ENCODE assay signal across 14 cellular contexts in the genomic region with DNA sequence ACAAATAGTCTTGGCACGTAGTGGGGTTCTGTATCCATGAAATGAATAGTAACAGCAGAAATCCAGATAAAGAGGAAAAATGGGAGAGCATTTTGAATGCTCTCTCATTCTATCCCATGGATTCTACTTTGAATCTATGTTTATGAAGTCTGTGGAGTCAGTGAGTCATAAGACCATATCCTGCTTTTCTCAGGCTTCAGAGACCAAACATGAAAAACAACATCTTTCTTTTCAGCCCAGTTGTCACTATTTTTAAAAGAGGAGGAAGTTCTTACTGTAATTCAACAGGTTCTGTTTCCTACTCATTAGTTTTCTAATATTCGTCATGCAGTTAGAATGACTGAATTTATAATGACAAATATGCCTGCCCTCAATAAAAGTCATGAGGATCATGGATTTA. TPM values are rescaled to one million over a fixed set of nuclear protein-coding genes. Genes with fewer than 3 reads are reported as not detected.
DNase-seq lines count a peak whose midpoint lies in the region; ATAC-seq, FAIRE-seq and TF ChIP-seq lines count a peak whose summit lies in the region.
"Had no signal": no experiment of that assay in that cellular context is flagged by ENCODE, and none has a peak within 500 bp of the region (broad histone marks: within the 10 kb centered on the region; RNA-seq: fewer than 3 reads in every experiment).

No MANE protein-coding gene starts in this region.

- H3K27ac Mint-ChIP-seq in CD4-positive, alpha-beta T cell, result peak overlapping the region; percentile 53

- peak overlapping the region; percentile 2 for H3K4me3 Mint-ChIP-seq in CD4-positive, alpha-beta T cell
- H3K4me3 Mint-ChIP-seq: central memory CD8-positive, alpha-beta T cell had no signal

- H3K27me3 Mint-ChIP-seq in CD4-positive, alpha-beta T cell, result no peaks in the 10 kb centered on the region

- intact Hi-C loops in CD4-positive, alpha-beta T cell (cut with DNase I, micrococcal nuclease), result loop anchor here in 1 of 2 experiments (5.0 kb wide), 1 partner anchor 40 kb away; the partner anchor contains the start of gene CD55

- peaks cover 66% of the 10 kb centered on the region for H3K4me1 Mint-ChIP-seq in CD4-positive, alpha-beta T cell (ENCODE audit: low read depth)

- no peak for TF ChIP-seq CTCF in CD4-positive, alpha-beta T cell (IDR thresholded peaks at IDR 0.05)

- CTCF ChIA-PET in CD4-positive, alpha-beta T cell (lab: Charles Lee), result no interaction called here
- CTCF ChIA-PET in HEK293T (lab: Yijun Ruan, JAX), result no interaction called here

- no peak overlapping the region for H3K27ac ChIP-seq in CD4-positive, alpha-beta T cell (ENCODE audit: low read depth, low read length)
- H3K27ac ChIP-seq: parathyroid adenoma had no signal

- no peaks in the 10 kb centered on the region for H3K36me3 Mint-ChIP-seq in CD4-positive, alpha-beta T cell (ENCODE audit: low read depth)

- no peak for FAIRE-seq in urothelium cell line (lab: Jason Lieb, UNC)

- POLR2A ChIA-PET in CD4-positive, alpha-beta T cell (lab: Charles Lee), result interaction anchor here (1.0 to 4.1 kb wide), 3 partner anchors 34 to 55 kb away, joined by 3 to 65 read pairs (median 5); partner anchors contain the start of gene CD55
- POLR2A ChIA-PET in HEK293T (lab: Yijun Ruan, JAX), result no interaction called here

- ATAC-seq in CD4-positive, alpha-beta T cell (ENCODE audit: poor library complexity), result peak; percentile 61
- ATAC-seq in GM19324 (IDR thresholded peaks at IDR 0.05; ENCODE audit: low FRiP score, unreplicated experiment), result no peak
- ATAC-seq: HCT116, Right ventricle myocardium inferior had no signal

- H3K9me3 ChIP-seq in CD4-positive, alpha-beta T cell (ENCODE audit: control insufficient read depth, low read length), result no peaks in the 10 kb centered on the region

- DNase-seq in CD4-positive, alpha-beta T cell, result no peak
- DNase-seq in LHCN-M2 (ENCODE audit: low read depth), result peak; percentile 82
- peak; percentile 94 for DNase-seq in dermis blood vessel endothelial cell
- peak; percentile 41 for DNase-seq in myocyte (ENCODE audit: low read depth)
- DNase-seq in stimulated activated CD4-positive, alpha-beta T cell treated with anti-CD3 and anti-CD28 coated beads, Interleukin-2, amount 100 ng/mL, for 48 hours, result no peak
- DNase-seq in HEK293T (ENCODE audit: extremely low spot score), result no peak
- no peak for DNase-seq in urothelium cell line (ENCODE audit: low spot score)
- DNase-seq: DND-41, NCI-H1694 had no signal

- H3K9me3 Mint-ChIP-seq in CD4-positive, alpha-beta T cell, result no peaks in the 10 kb centered on the region
- H3K9me3 Mint-ChIP-seq: central memory CD8-positive, alpha-beta T cell had no signal

- H3K27me3 ChIP-seq in CD4-positive, alpha-beta T cell (ENCODE audit: control insufficient read depth, insufficient read depth, low read length), result no peaks in the 10 kb centered on the region

TF ChIP-seq in HEK293T, 16 proteins besides CTCF, POLR2A, EP300 and RAD21:
- no peak for TF ChIP-seq ZNF384 (IDR thresholded peaks at IDR 0.05)
- TF ChIP-seq FOXK2 (IDR thresholded peaks at IDR 0.05), result no peak
- TF ChIP-seq, protein P1, sequence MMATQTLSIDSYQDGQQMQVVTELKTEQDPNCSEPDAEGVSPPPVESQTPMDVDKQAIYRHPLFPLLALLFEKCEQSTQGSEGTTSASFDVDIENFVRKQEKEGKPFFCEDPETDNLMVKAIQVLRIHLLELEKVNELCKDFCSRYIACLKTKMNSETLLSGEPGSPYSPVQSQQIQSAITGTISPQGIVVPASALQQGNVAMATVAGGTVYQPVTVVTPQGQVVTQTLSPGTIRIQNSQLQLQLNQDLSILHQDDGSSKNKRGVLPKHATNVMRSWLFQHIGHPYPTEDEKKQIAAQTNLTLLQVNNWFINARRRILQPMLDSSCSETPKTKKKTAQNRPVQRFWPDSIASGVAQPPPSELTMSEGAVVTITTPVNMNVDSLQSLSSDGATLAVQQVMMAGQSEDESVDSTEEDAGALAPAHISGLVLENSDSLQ (IDR thresholded peaks at IDR 0.05), result no peak
- TF ChIP-seq CTBP1 (IDR thresholded peaks at IDR 0.05; ENCODE audit: borderline replicate concordance), result no peak
- no peak for TF ChIP-seq L3MBTL2 (conservative IDR thresholded peaks at IDR 0.05)
- TF ChIP-seq LEF1 (IDR thresholded peaks at IDR 0.05; ENCODE audit: borderline replicate concordance), result no peak

RNA-seq across cellular contexts. Expression of gene CD55, which starts 39.4 kb away (rescaled TPM):
- total RNA-seq in CD4-positive, alpha-beta T cell, result 100 to 1,000 TPM; 218 to 229 TPM
- total RNA-seq in LHCN-M2 (2014; rRNA removed) (22.9 and 23.8 TPM in 2 replicates), dermis blood vessel endothelial cell (87.5 and 130 TPM in 2 replicates), myocyte (14.2 and 29.7 TPM in 2 replicates)
- 10.6 TPM for polyA plus RNA-seq in LHCN-M2 (2012)
- polyA plus RNA-seq in myocyte (2012), result 14.6 TPM

Comparison
In these comparisons a context has a peak if more than half of its experiments do, and no peak if none do; other contexts are left out.
1. DNase-seq: peak in LHCN-M2 (single experiment), dermis blood vessel endothelial cell (single experiment) and myocyte (single experiment); none in CD4-positive, alpha-beta T cell (0 of 10), stimulated activated CD4-positive, alpha-beta T cell treated with anti-CD3 and anti-CD28 coated beads, Interleukin-2, amount 100 ng/mL, for 48 hours (0 of 2), HEK293T (single experiment) and urothelium cell line (single experiment).